8 cellular contexts compared by ENCODE assay signal in genomic region chr6:158869604-158870417, GRCh38. TPM values are rescaled to one million over a fixed set of nuclear protein-coding genes. Genes with fewer than 3 reads are reported as not detected.
DNase-seq lines count a peak whose midpoint lies in the region; ATAC-seq and TF ChIP-seq lines count a peak whose summit lies in the region.

No MANE protein-coding gene starts in this region.

- peak overlapping the region; percentile 95 for H3K27ac ChIP-seq in Panc1 (ENCODE audit: low read length)
- peak overlapping the region; percentile 89 for H3K27ac ChIP-seq in fibroblast of lung (ENCODE audit: insufficient read depth, low read length)

- H3K4me1 ChIP-seq in Panc1 (ENCODE audit: control insufficient read depth, insufficient read depth, low read length) (peaks cover 21% of the 10 kb centered on the region), fibroblast of lung (ENCODE audit: control insufficient read depth, extremely low read depth, insufficient read depth, low read length) (peaks cover 2% of the 10 kb centered on the region)

- H3K4me3 ChIP-seq in Panc1 (ENCODE audit: low read depth in 2 of 2, low read length in 2 of 2), result peak overlapping the region; percentile 60 to 87
- peak overlapping the region; percentile 34 to 69 (median 50) for H3K4me3 ChIP-seq in fibroblast of lung (replicated peaks in 1 of 4; ENCODE audit: control extremely low read depth in 1 of 4, insufficient read depth in 1 of 4, low read depth in 3 of 4, low read length in 4 of 4)

- H3K9me3 Mint-ChIP-seq in natural killer cell, result no peaks in the 10 kb centered on the region

- POLR2A ChIA-PET in Panc1 (lab: Charles Lee), result interaction anchor here (0.5 to 1.7 kb wide), 6 partner anchors 9 to 684 kb away, joined by 3 to 7 read pairs (median 4); no protein-coding TSS in a partner anchor

- H3K36me3 ChIP-seq in Panc1 (ENCODE audit: control insufficient read depth, insufficient read depth, low read length) (no peaks in the 10 kb centered on the region), fibroblast of lung (ENCODE audit: control insufficient read depth, insufficient read depth, low read length) (no peaks in the 10 kb centered on the region)

- H2AFZ ChIP-seq in fibroblast of lung (ENCODE audit: low read length), result peak overlapping the region; percentile 89

- H3K79me2 ChIP-seq in fibroblast of lung (ENCODE audit: control insufficient read depth, insufficient read depth, low read length), result no peaks in the 10 kb centered on the region

- peak overlapping the region; percentile 92 for H3K4me3 Mint-ChIP-seq in natural killer cell

- peak; percentile 40; the same call in 1 of the 2 replicates for TF ChIP-seq RAD21 in Ishikawa (IDR thresholded peaks at IDR 0.05; ENCODE audit: low read depth)

- CTCF ChIA-PET in Panc1 (lab: Charles Lee), result no interaction called here

- H3K36me3 Mint-ChIP-seq in natural killer cell, result no peaks in the 10 kb centered on the region

- ATAC-seq in GM21717 (IDR thresholded peaks at IDR 0.05; ENCODE audit: unreplicated experiment) (peak; percentile 94), Panc1 (peak; percentile 95), natural killer cell (peak; percentile 73 to 91 (median 80))

- BruUV-seq in Panc1 (replicated peaks; lab: Mats Ljungman, UMichigan), result TSS peak; percentile 99

- DNase-seq in EL, result peak; percentile 97
- DNase-seq in Panc1 (ENCODE audit: low read depth, low spot score), result peak; percentile 94
- peak; percentile 95 for DNase-seq in activated T-helper 1 cell treated with Interleukin-2 at 50 U/mL for 16 hours (ENCODE audit: low read depth)
- peak; percentile 81 to 97 for DNase-seq in fibroblast of lung (ENCODE audit: low read depth in 2 of 2)
- DNase-seq in natural killer cell, result peak; percentile 91
- DNase-seq in stimulated activated naive CD4-positive, alpha-beta T cell (lab: John Stamatoyannopoulos, UW), result peak; percentile 95 to 99 (median 97)

- H3K9ac ChIP-seq in fibroblast of lung (ENCODE audit: insufficient read depth, low read length), result peak overlapping the region; percentile 62

- peak overlapping the region; percentile 98 to 100 for H3K27ac Mint-ChIP-seq in natural killer cell

- no peak for TF ChIP-seq CTCF in Panc1 (IDR thresholded peaks at IDR 0.05)
- peak in 1 of 2 donors; percentile 9 for TF ChIP-seq CTCF in fibroblast of lung (conservative IDR thresholded peaks at IDR 0.05 in 1 of 2, IDR thresholded peaks at IDR 0.05 in 1 of 2; ENCODE audit: low read depth in 1 of 2, low read length in 2 of 2)
- no peak for TF ChIP-seq CTCF in natural killer cell (IDR thresholded peaks at IDR 0.05)

- H3K9me3 ChIP-seq in Panc1 (ENCODE audit: control insufficient read depth, insufficient read depth, low read depth, low read length) (no peaks in the 10 kb centered on the region), fibroblast of lung (ENCODE audit: control insufficient read depth, insufficient read depth, low read depth, low read length) (no peaks in the 10 kb centered on the region)

- H3K27me3 ChIP-seq in Panc1 (ENCODE audit: control insufficient read depth, insufficient read depth, low read length) (no peaks in the 10 kb centered on the region), fibroblast of lung (ENCODE audit: control insufficient read depth, insufficient read depth, low read length) (no peaks in the 10 kb centered on the region)

- H4K20me1 ChIP-seq in fibroblast of lung (ENCODE audit: control insufficient read depth, extremely low read depth, insufficient read depth, low read length), result no peaks in the 10 kb centered on the region

- in situ Hi-C loops in Panc1 (cut with HindIII; ENCODE audit: low pct_unique_long_range_greater_than_20kb, low sequenced_read_pairs), result no loop called here

- intact Hi-C loops in Panc1 (cut with micrococcal nuclease; ENCODE audit: unreplicated experiment), result loop anchor here (5.0 kb wide), 1 partner anchor 53 kb away; the partner anchor contains the start of gene EZR
- intact Hi-C loops in natural killer cell (cut with micrococcal nuclease), result loop anchor here (1.0 to 5.0 kb wide), 8 partner anchors 20 to 237 kb away; partner anchors contain the start of genes SYTL3 and TAGAP

- peak overlapping the region; percentile 92 for H3K4me2 ChIP-seq in fibroblast of lung (ENCODE audit: extremely low read depth, insufficient read depth, low read length)

- peaks cover 34 to 39% of the 10 kb centered on the region in 2 donors for H3K4me1 Mint-ChIP-seq in natural killer cell

- H3K27me3 Mint-ChIP-seq in natural killer cell (ENCODE audit: low read depth in 2 of 2), result peaks cover 3 to 7% of the 10 kb centered on the region in 2 donors

- TF ChIP-seq EP300 in Ishikawa (IDR thresholded peaks at IDR 0.05; ENCODE audit: borderline replicate concordance), result peak; percentile 62; the same call in 1 of the 2 replicates

TF ChIP-seq in Ishikawa, 13 proteins besides CTCF, POLR2A, EP300 and RAD21:
- no peak for TF ChIP-seq CEBPB (IDR thresholded peaks at IDR 0.05)
- peak; percentile 64; the same call in 1 of the 2 replicates for TF ChIP-seq FOXM1 (IDR thresholded peaks at IDR 0.05; ENCODE audit: borderline replicate concordance, low read depth)
- peak; percentile 76 for TF ChIP-seq TCF12 (IDR thresholded peaks at IDR 0.05; ENCODE audit: low read depth)
- TF ChIP-seq NFIC (IDR thresholded peaks at IDR 0.05), result peak; percentile 53; the same call in 1 of the 2 replicates
- TF ChIP-seq EGR1 (IDR thresholded peaks at IDR 0.05), result peak; percentile 95
- 0 out of 2 replicates have a peak, but pooled peaks have one; percentile 0 for TF ChIP-seq ZBTB7A (IDR thresholded peaks at IDR 0.05; ENCODE audit: low read depth)
- TF ChIP-seq TEAD4 (IDR thresholded peaks at IDR 0.05), result peak; percentile 72
- peak; percentile 96 for TF ChIP-seq MAX (IDR thresholded peaks at IDR 0.05)
- no peak for TF ChIP-seq REST (IDR thresholded peaks at IDR 0.05; ENCODE audit: low read depth)
- TF ChIP-seq CREB1 (IDR thresholded peaks at IDR 0.05; ENCODE audit: low read depth), result peak; percentile 82
- TF ChIP-seq YY1 (IDR thresholded peaks at IDR 0.05; ENCODE audit: low read depth), result no peak; the same call in 1 of the 2 replicates
- TF ChIP-seq TAF1 (IDR thresholded peaks at IDR 0.05; ENCODE audit: low read depth), result peak; percentile 59
- peak; percentile 24; the same call in 1 of the 2 replicates for TF ChIP-seq USF1 (IDR thresholded peaks at IDR 0.05)

RNA-seq across cellular contexts. Expression of gene EZR, which starts 50.6 kb away (rescaled TPM):
- total RNA-seq in Panc1 (2021; ENCODE audit: unreplicated experiment) (263 TPM), fibroblast of lung (55.2 and 89.0 TPM in 2 replicates), natural killer cell (100 to 1,000 TPM; 119 to 157 (median 133) TPM)
- polyA plus RNA-seq in Panc1 (2012; ENCODE audit: insufficient read length), result 215 TPM
- polyA plus RNA-seq in fibroblast of lung, result 105 and 132 TPM in 2 replicates
- 103 and 125 TPM in 2 replicates for polyA plus RNA-seq in fibroblast of lung (2012)
- polyA minus RNA-seq in fibroblast of lung (ENCODE audit: low replicate concordance), result 108 and 119 TPM in 2 replicates

Comparison
In these comparisons a context has a peak if more than half of its experiments do, and no peak if none do; other contexts are left out.
1. Peak in every context shown above with its lines: DNase-seq, ATAC-seq, H3K4me3 ChIP-seq and H3K27ac ChIP-seq.